In the genomic region with DNA sequence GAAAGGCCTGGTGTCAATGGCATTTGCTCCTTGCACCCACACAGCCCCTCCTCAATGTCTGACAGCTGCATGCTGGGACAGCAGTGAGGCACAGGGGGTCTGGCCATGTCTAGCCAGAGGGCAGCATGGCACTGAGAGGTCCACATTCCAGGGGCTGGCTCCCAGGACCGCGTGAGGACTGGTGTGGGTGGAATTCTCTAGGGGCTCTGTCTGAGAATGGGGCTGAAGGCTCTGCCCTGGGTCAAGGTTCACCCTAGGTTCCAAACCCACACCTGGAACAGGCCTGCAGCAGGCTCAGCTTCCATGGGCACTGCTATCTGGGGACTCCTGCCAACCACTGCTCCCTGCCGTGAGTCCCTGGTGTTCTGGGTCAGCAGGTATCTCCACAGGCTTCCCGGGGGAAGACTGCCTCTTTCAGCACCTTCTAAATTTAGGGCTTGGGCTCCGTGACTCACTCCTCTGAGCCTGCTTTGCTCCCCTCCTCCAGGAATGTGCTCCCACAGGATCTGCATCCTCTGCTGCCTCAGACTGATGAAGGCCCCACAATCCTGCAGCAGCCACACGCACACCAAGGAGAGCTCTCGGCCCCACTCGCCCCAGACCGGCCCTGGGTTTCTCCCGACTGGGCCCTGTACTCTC, we compare ENCODE assay signal across 11 cellular contexts. TPM values are rescaled to one million over a fixed set of nuclear protein-coding genes. Genes with fewer than 3 reads are reported as not detected.
DNase-seq lines count a peak whose midpoint lies in the region; ATAC-seq lines count a peak whose summit lies in the region.
"Had no signal": no experiment of that assay in that cellular context is flagged by ENCODE, and none has a peak within 500 bp of the region (broad histone marks: within the 10 kb centered on the region; RNA-seq: fewer than 3 reads in every experiment).

No MANE protein-coding gene starts in this region.

- ATAC-seq in left cardiac atrium (peak; percentile 4 to 37), GM19395 (IDR thresholded peaks at IDR 0.05; ENCODE audit: unreplicated experiment) (no peak)
- ATAC-seq: activated T-helper 17 cell treated with anti-CD3 and anti-CD28 coated beads, Interleukin-2, amount 50 U/mL, for 72 hours had no signal

- H3K27ac Mint-ChIP-seq in activated naive CD8-positive, alpha-beta T cell treated with anti-CD3 and anti-CD28 coated beads for 36 hours: no peak overlapping the region
- H3K27ac Mint-ChIP-seq: activated T-helper 17 cell treated with anti-CD3 and anti-CD28 coated beads, Interleukin-2, amount 50 U/mL, for 72 hours had no signal

- intact Hi-C loops in left cardiac atrium (cut with DNase I): loop anchor here in 1 of 2 donors (5.0 kb wide), 1 partner anchor 62 kb away; no protein-coding TSS in a partner anchor

- DNase-seq in GM03348 (ENCODE audit: low spot score) (peak; percentile 85), astrocyte of the hippocampus (ENCODE audit: low read depth, low spot score) (peak; percentile 39), left cardiac atrium (no peak), skeletal muscle cell (ENCODE audit: low read depth) (peak; percentile 71), SIG-M5 treated with dmso at 0.1 percent for 504 hours (lab: John Stamatoyannopoulos, UW; ENCODE audit: unreplicated experiment) (no peak)
- no peak for DNase-seq in activated naive CD8-positive, alpha-beta T cell treated with anti-CD3 and anti-CD28 coated beads for 36 hours
- DNase-seq in effector CD4-positive, alpha-beta T cell: no peak
- DNase-seq: NCI-H1105 treated with DMSO at 0.1 percent for 48 hours had no signal

- H3K4me1 Mint-ChIP-seq in activated naive CD8-positive, alpha-beta T cell treated with anti-CD3 and anti-CD28 coated beads for 36 hours: peaks cover 34% of the 10 kb centered on the region

- H3K4me3 Mint-ChIP-seq in activated naive CD8-positive, alpha-beta T cell treated with anti-CD3 and anti-CD28 coated beads for 36 hours: no peak overlapping the region
- H3K4me3 Mint-ChIP-seq: activated T-helper 17 cell treated with anti-CD3 and anti-CD28 coated beads, Interleukin-2, amount 50 U/mL, for 72 hours had no signal

- H3K9me3 Mint-ChIP-seq in activated naive CD8-positive, alpha-beta T cell treated with anti-CD3 and anti-CD28 coated beads for 36 hours: no peaks in the 10 kb centered on the region
- H3K9me3 Mint-ChIP-seq: activated T-helper 17 cell treated with anti-CD3 and anti-CD28 coated beads, Interleukin-2, amount 50 U/mL, for 72 hours had no signal

- H3K4me3 ChIP-seq in skeletal muscle cell (ENCODE audit: low read depth, low read length): no peak overlapping the region
- H3K4me3 ChIP-seq: lung had no signal

- no peaks in the 10 kb centered on the region for H3K36me3 Mint-ChIP-seq in activated naive CD8-positive, alpha-beta T cell treated with anti-CD3 and anti-CD28 coated beads for 36 hours

- no peaks in the 10 kb centered on the region for H3K27me3 Mint-ChIP-seq in activated naive CD8-positive, alpha-beta T cell treated with anti-CD3 and anti-CD28 coated beads for 36 hours
- H3K27me3 Mint-ChIP-seq: activated T-helper 17 cell treated with anti-CD3 and anti-CD28 coated beads, Interleukin-2, amount 50 U/mL, for 72 hours had no signal

RNA-seq across cellular contexts. Expression of a gene that starts 4.2 kb away (rescaled TPM):
- 10 to 100 TPM; 87.4 to 93.9 TPM for total RNA-seq in left cardiac atrium
- total RNA-seq in activated naive CD8-positive, alpha-beta T cell treated with anti-CD3 and anti-CD28 coated beads for 36 hours: 1 to 10 TPM; 6.2 to 6.4 TPM

RNA-seq across cellular contexts. Expression of a gene that starts 24.6 kb away (rescaled TPM):
- 10 to 100 TPM; 11.9 to 16.3 TPM for total RNA-seq in left cardiac atrium
- 10 to 100 TPM; 41.2 to 45.7 TPM for total RNA-seq in activated naive CD8-positive, alpha-beta T cell treated with anti-CD3 and anti-CD28 coated beads for 36 hours

RNA-seq across cellular contexts. Expression of a gene that starts 37.4 kb away (rescaled TPM):
- total RNA-seq in left cardiac atrium: 10 to 100 TPM; 60.3 to 66.9 TPM
- total RNA-seq in activated naive CD8-positive, alpha-beta T cell treated with anti-CD3 and anti-CD28 coated beads for 36 hours: 10 to 100 TPM; 49.3 to 52.3 TPM

Comparison
In these comparisons a context has a peak if more than half of its experiments do, and no peak if none do; other contexts are left out.
1. DNase-seq: peak in GM03348 (single experiment), astrocyte of the hippocampus (single experiment) and skeletal muscle cell (single experiment); none in left cardiac atrium (single experiment), activated naive CD8-positive, alpha-beta T cell treated with anti-CD3 and anti-CD28 coated beads for 36 hours (single experiment), effector CD4-positive, alpha-beta T cell (single experiment) and SIG-M5 treated with dmso at 0.1 percent for 504 hours (single experiment).
2. RNA of a gene that starts 4.2 kb away (total RNA-seq): 87.4 to 93.9 TPM in left cardiac atrium; 6.2 to 6.4 TPM in activated naive CD8-positive, alpha-beta T cell treated with anti-CD3 and anti-CD28 coated beads for 36 hours; every median in the first group is over 10 times any median in the second.